Comparison of ENCODE assay signal across 18 cellular contexts in the genomic region with DNA sequence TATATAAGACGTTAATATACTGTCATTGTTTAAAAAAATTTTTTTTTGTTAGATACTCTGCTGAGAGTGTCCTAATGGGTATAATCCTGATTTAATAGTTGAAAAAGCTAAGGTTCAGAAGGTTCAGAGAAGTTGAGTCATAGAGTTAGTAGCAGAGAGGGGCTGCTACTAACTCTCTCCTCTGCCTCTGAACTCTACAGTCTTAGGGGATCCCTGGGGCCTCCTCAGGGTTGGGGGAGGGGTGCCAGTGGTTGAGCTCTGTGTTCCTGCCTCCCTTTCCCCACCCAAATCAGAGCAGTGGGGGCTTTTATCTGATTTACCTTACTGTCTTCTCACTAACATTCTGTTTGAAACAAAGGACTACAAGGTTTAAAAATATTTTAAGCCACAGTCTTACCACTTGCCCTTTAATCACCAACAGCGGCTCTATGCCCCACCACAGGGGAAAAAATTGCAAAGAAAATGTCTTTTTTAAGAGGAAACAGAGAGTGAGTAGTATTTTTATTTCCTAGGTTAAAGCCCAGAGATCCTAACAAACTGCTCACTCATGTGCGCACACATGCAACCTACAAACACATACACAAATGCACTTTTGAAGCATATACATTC.
DNase-seq lines count a peak whose midpoint lies in the region; ATAC-seq lines count a peak whose summit lies in the region.
"Had no signal": no experiment of that assay in that cellular context is flagged by ENCODE, and none has a peak within 500 bp of the region (broad histone marks: within the 10 kb centered on the region; RNA-seq: fewer than 3 reads in every experiment).

No MANE protein-coding gene starts in this region.

- peaks cover under 1 to 12% of the 10 kb centered on the region in 2 donors for H3K4me1 Mint-ChIP-seq in stimulated activated naive B cell treated with anti-CD40 and anti-IgM and Interleukin-4, amounts not matched to agents 10 μg/mL and 1 μg/mL and 100 μg/mL, for 72 hours

- no peak overlapping the region for H3K4me3 Mint-ChIP-seq in stimulated activated naive B cell treated with anti-CD40 and anti-IgM and Interleukin-4, amounts not matched to agents 10 μg/mL and 1 μg/mL and 100 μg/mL, for 72 hours
- H3K4me3 Mint-ChIP-seq: CD4-positive, alpha-beta memory T cell; GM23338; H9 had no signal

- H3K27me3 ChIP-seq in BLaER1, result no peaks in the 10 kb centered on the region
- H3K27me3 ChIP-seq in BLaER1 treated with 17β-estradiol and CSF1 and Interleukin-3, amounts not matched to agents 10 nM and 100 nM, result peaks cover 0 to 9% (median 0%) of the 10 kb centered on the region in 11 experiments; a peak in 4 of 22 replicates

- H3K27ac ChIP-seq in BLaER1 (no peak overlapping the region), KOPT-K1 (ENCODE audit: low read depth, low read length, poor library complexity, severe bottlenecking) (peak overlapping the region; percentile 1)
- no peak overlapping the region for H3K27ac ChIP-seq in BLaER1 treated with 17β-estradiol and CSF1 and Interleukin-3, amounts not matched to agents 10 nM and 100 nM

- no peak for DNase-seq in stimulated activated naive B cell treated with anti-CD40 and anti-IgM and Interleukin-4, amounts not matched to agents 10 μg/mL and 1 μg/mL and 100 μg/mL, for 72 hours
- DNase-seq in NCI-H187 treated with DMSO at 0.1 percent for 48 hours (lab: John Stamatoyannopoulos, UW) (no peak), DMS 273 (lab: John Stamatoyannopoulos, UW; ENCODE audit: unreplicated experiment) (no peak)
- DNase-seq: Calu3; CD4-positive, alpha-beta memory T cell; COR-L47; DMS153; EL; GDM1; H9 had no signal

- H3K36me3 ChIP-seq in BLaER1, result no peaks in the 10 kb centered on the region
- no peaks in the 10 kb centered on the region for H3K36me3 ChIP-seq in BLaER1 treated with 17β-estradiol and CSF1 and Interleukin-3, amounts not matched to agents 10 nM and 100 nM
- no peaks in the 10 kb centered on the region for H3K36me3 ChIP-seq in KOPT-K1 (ENCODE audit: insufficient read depth, low read length)

- H3K27ac Mint-ChIP-seq in stimulated activated naive B cell treated with anti-CD40 and anti-IgM and Interleukin-4, amounts not matched to agents 10 μg/mL and 1 μg/mL and 100 μg/mL, for 72 hours, result no peak overlapping the region
- H3K27ac Mint-ChIP-seq: CD4-positive, alpha-beta memory T cell; GM23338; H9 had no signal

- H3K9me3 ChIP-seq in BLaER1, result peaks cover 8% of the 10 kb centered on the region
- H3K9me3 ChIP-seq in BLaER1 treated with 17β-estradiol and CSF1 and Interleukin-3, amounts not matched to agents 10 nM and 100 nM (replicated peaks in 1 of 11), result peaks cover 5 to 26% (median 12%) of the 10 kb centered on the region in 11 experiments; a peak in 16 of 22 replicates
- H3K9me3 ChIP-seq in KOPT-K1 (ENCODE audit: insufficient read depth, low read length, poor library complexity, severe bottlenecking), result no peaks in the 10 kb centered on the region

- H4K20me1 ChIP-seq in BLaER1, result no peaks in the 10 kb centered on the region
- no peaks in the 10 kb centered on the region for H4K20me1 ChIP-seq in BLaER1 treated with 17β-estradiol and CSF1 and Interleukin-3, amounts not matched to agents 10 nM and 100 nM

- H3K9me3 Mint-ChIP-seq in stimulated activated naive B cell treated with anti-CD40 and anti-IgM and Interleukin-4, amounts not matched to agents 10 μg/mL and 1 μg/mL and 100 μg/mL, for 72 hours, result peaks cover 0 to 5% of the 10 kb centered on the region in 2 donors

- H3K4me3 ChIP-seq in BLaER1, result no peak overlapping the region
- no peak overlapping the region for H3K4me3 ChIP-seq in BLaER1 treated with 17β-estradiol and CSF1 and Interleukin-3, amounts not matched to agents 10 nM and 100 nM
- H3K4me3 ChIP-seq: GM12878, GM23338 had no signal

- no peaks in the 10 kb centered on the region for H3K36me3 Mint-ChIP-seq in stimulated activated naive B cell treated with anti-CD40 and anti-IgM and Interleukin-4, amounts not matched to agents 10 μg/mL and 1 μg/mL and 100 μg/mL, for 72 hours
- H3K36me3 Mint-ChIP-seq: CD4-positive, alpha-beta memory T cell had no signal

- H3K4me1 ChIP-seq in BLaER1, result peaks cover 37% of the 10 kb centered on the region
- peaks cover 8 to 38% (median 33%) of the 10 kb centered on the region in 10 experiments for H3K4me1 ChIP-seq in BLaER1 treated with 17β-estradiol and CSF1 and Interleukin-3, amounts not matched to agents 10 nM and 100 nM

- peak; percentile 33 to 55 for ATAC-seq in stimulated activated naive B cell treated with anti-CD40 and anti-IgM and Interleukin-4, amounts not matched to agents 10 μg/mL and 1 μg/mL and 100 μg/mL, for 72 hours (replicated peaks)
- ATAC-seq in GM19463 (IDR thresholded peaks at IDR 0.05; ENCODE audit: unreplicated experiment), result no peak
- ATAC-seq in HG02870 (IDR thresholded peaks at IDR 0.05; ENCODE audit: unreplicated experiment), result no peak
- ATAC-seq: GM12878, GM23338, HCT116 had no signal

- peak overlapping the region; percentile 44 for H3K4me2 ChIP-seq in BLaER1
- peak overlapping the region in 8 of 11 experiments; percentile 22 to 65 (median 36); a peak in 13 of 22 replicates for H3K4me2 ChIP-seq in BLaER1 treated with 17β-estradiol and CSF1 and Interleukin-3, amounts not matched to agents 10 nM and 100 nM
- H3K4me2 ChIP-seq: GM23338 had no signal

- H3K9ac ChIP-seq in BLaER1, result 0 out of 2 replicates have a peak overlapping the region, but pooled peaks have one; percentile 3
- no peak overlapping the region for H3K9ac ChIP-seq in BLaER1 treated with 17β-estradiol and CSF1 and Interleukin-3, amounts not matched to agents 10 nM and 100 nM

- peaks cover 11 to 31% of the 10 kb centered on the region in 2 donors for H3K27me3 Mint-ChIP-seq in stimulated activated naive B cell treated with anti-CD40 and anti-IgM and Interleukin-4, amounts not matched to agents 10 μg/mL and 1 μg/mL and 100 μg/mL, for 72 hours
- H3K27me3 Mint-ChIP-seq: CD4-positive, alpha-beta memory T cell had no signal

Comparison
In these comparisons a context has a peak if more than half of its experiments do, and no peak if none do; other contexts are left out.
1. ATAC-seq: peak in stimulated activated naive B cell treated with anti-CD40 and anti-IgM and Interleukin-4, amounts not matched to agents 10 μg/mL and 1 μg/mL and 100 μg/mL, for 72 hours (2 of 2); none in GM19463 (single experiment) and HG02870 (single experiment).